In genomic region chr6:105345506-105345905, GRCh38 we compare ENCODE assay signal across 17 cellular contexts. TPM values are rescaled to one million over a fixed set of nuclear protein-coding genes. Genes with fewer than 3 reads are reported as not detected.
DNase-seq lines count a peak whose midpoint lies in the region; ATAC-seq and TF ChIP-seq lines count a peak whose summit lies in the region.
"Had no signal": no experiment of that assay in that cellular context is flagged by ENCODE, and none has a peak within 500 bp of the region (broad histone marks: within the 10 kb centered on the region; RNA-seq: fewer than 3 reads in every experiment).

No MANE protein-coding gene starts in this region.

- no peak for TF ChIP-seq POLR2A in vagina (IDR thresholded peaks at IDR 0.05)

- DNase-seq in SK-N-MC (ENCODE audit: low read depth, low spot score) (no peak), foreskin keratinocyte (peak in 1 of 2 donors; percentile 36), midbrain (lab: John Stamatoyannopoulos, UW) (peak; percentile 43), vagina (ENCODE audit: extremely low spot score in 2 of 2) (no peak), MV-4-11 (lab: John Stamatoyannopoulos, UW) (no peak), NCI-H2227 (lab: John Stamatoyannopoulos, UW; ENCODE audit: unreplicated experiment) (no peak), WTC11 (ENCODE audit: low spot score) (no peak)
- DNase-seq: activated CD4-positive, alpha-beta T cell treated with anti-CD3 and anti-CD28 coated beads, Interleukin-2, amount 50 U/mL, for 48 hours; activated naive CD8-positive, alpha-beta T cell treated with anti-CD3 and anti-CD28 coated beads for 36 hours; activated T-cell treated with anti-CD3 and anti-CD28 coated beads, Interleukin-2, amount 50 U/mL, for 24 hours; effector memory CD4-positive, alpha-beta T cell; NCI-H524 treated with DMSO at 0.1 percent for 48 hours; SW 1271; testis had no signal

- no peak overlapping the region for H3K27ac Mint-ChIP-seq in WTC11
- H3K27ac Mint-ChIP-seq: activated naive CD8-positive, alpha-beta T cell treated with anti-CD3 and anti-CD28 coated beads for 36 hours; activated T-cell treated with anti-CD3 and anti-CD28 coated beads, Interleukin-2, amount 50 U/mL, for 24 hours; natural killer cell treated with Interleukin-12 subunit alpha and Interleukin-12 subunit beta and Interleukin-15 and Interleukin-18, amount 100 ng/mL, for 72 hours had no signal

- no peak overlapping the region for H3K9ac ChIP-seq in SK-N-MC (ENCODE audit: insufficient read length)
- H3K9ac ChIP-seq: BLaER1 treated with 17β-estradiol and CSF1 and Interleukin-3, amounts not matched to agents 10 nM and 100 nM had no signal

- H3K27ac ChIP-seq in SK-N-MC: 0 out of 2 replicates have a peak overlapping the region, but pooled peaks have one; percentile 9
- H3K27ac ChIP-seq in foreskin keratinocyte: peak overlapping the region; percentile 12
- no peak overlapping the region for H3K27ac ChIP-seq in vagina
- H3K27ac ChIP-seq: BLaER1 treated with 17β-estradiol and CSF1 and Interleukin-3, amounts not matched to agents 10 nM and 100 nM; testis had no signal

- H3K9me3 Mint-ChIP-seq in WTC11: no peaks in the 10 kb centered on the region
- H3K9me3 Mint-ChIP-seq: activated T-cell treated with anti-CD3 and anti-CD28 coated beads, Interleukin-2, amount 50 U/mL, for 24 hours; natural killer cell treated with Interleukin-12 subunit alpha and Interleukin-12 subunit beta and Interleukin-15 and Interleukin-18, amount 100 ng/mL, for 72 hours had no signal

- CTCF ChIA-PET in WTC11 (lab: Charles Lee): interaction anchor here (1.4 kb wide), 1 partner anchor 57 kb away, joined by 4 read pairs; the partner anchor contains the start of gene PREP

- H3K27me3 ChIP-seq in foreskin keratinocyte: no peaks in the 10 kb centered on the region
- no peaks in the 10 kb centered on the region for H3K27me3 ChIP-seq in vagina
- H3K27me3 ChIP-seq: BLaER1 treated with 17β-estradiol and CSF1 and Interleukin-3, amounts not matched to agents 10 nM and 100 nM; testis had no signal

- peaks cover 13% of the 10 kb centered on the region for H3K4me1 ChIP-seq in foreskin keratinocyte
- no peaks in the 10 kb centered on the region for H3K4me1 ChIP-seq in vagina
- H3K4me1 ChIP-seq: BLaER1 treated with 17β-estradiol and CSF1 and Interleukin-3, amounts not matched to agents 10 nM and 100 nM; testis had no signal

- H3K9me3 ChIP-seq in SK-N-MC (ENCODE audit: low read depth, low read length) (no peaks in the 10 kb centered on the region), vagina (no peaks in the 10 kb centered on the region)
- H3K9me3 ChIP-seq: testis had no signal

- H3K4me3 ChIP-seq in SK-N-MC (no peak overlapping the region), vagina (no peak overlapping the region)
- H3K4me3 ChIP-seq: BLaER1 treated with 17β-estradiol and CSF1 and Interleukin-3, amounts not matched to agents 10 nM and 100 nM; testis had no signal

- H3K4me1 Mint-ChIP-seq in WTC11: no peaks in the 10 kb centered on the region

- ATAC-seq in foreskin keratinocyte (peak; percentile 26), WTC11 (no peak)
- ATAC-seq: natural killer cell treated with Interleukin-12 subunit alpha and Interleukin-12 subunit beta and Interleukin-15 and Interleukin-18, amount 100 ng/mL, for 72 hours; PC-3 had no signal

- H3K36me3 ChIP-seq in SK-N-MC (ENCODE audit: insufficient read depth, low read length): no peaks in the 10 kb centered on the region; the same call in 1 of the 2 replicates
- peaks cover 0 to 6% of the 10 kb centered on the region in 2 donors for H3K36me3 ChIP-seq in vagina

- peaks cover 37% of the 10 kb centered on the region for H3K36me3 Mint-ChIP-seq in WTC11

- intact Hi-C loops in vagina (cut with DNase I): no loop called here

- TF ChIP-seq CTCF in foreskin keratinocyte (conservative IDR thresholded peaks at IDR 0.05) (no peak), vagina (IDR thresholded peaks at IDR 0.05) (no peak), WTC11 (IDR thresholded peaks at IDR 0.05) (no peak)

- H3K27me3 Mint-ChIP-seq in WTC11 (ENCODE audit: low read depth): no peaks in the 10 kb centered on the region
- H3K27me3 Mint-ChIP-seq: activated naive CD8-positive, alpha-beta T cell treated with anti-CD3 and anti-CD28 coated beads for 36 hours; activated T-cell treated with anti-CD3 and anti-CD28 coated beads, Interleukin-2, amount 50 U/mL, for 24 hours; natural killer cell treated with Interleukin-12 subunit alpha and Interleukin-12 subunit beta and Interleukin-15 and Interleukin-18, amount 100 ng/mL, for 72 hours had no signal

- POLR2A ChIA-PET in WTC11 (lab: Charles Lee): no interaction called here

- H3K4me3 Mint-ChIP-seq in WTC11: no peak overlapping the region
- H3K4me3 Mint-ChIP-seq: activated naive CD8-positive, alpha-beta T cell treated with anti-CD3 and anti-CD28 coated beads for 36 hours; activated T-cell treated with anti-CD3 and anti-CD28 coated beads, Interleukin-2, amount 50 U/mL, for 24 hours; natural killer cell treated with Interleukin-12 subunit alpha and Interleukin-12 subunit beta and Interleukin-15 and Interleukin-18, amount 100 ng/mL, for 72 hours had no signal

TF ChIP-seq in WTC11, 78 proteins besides CTCF, POLR2A, EP300 and RAD21 (continues in another document):
- TF ChIP-seq ATF6 (CRISPR knock-in tag; IDR thresholded peaks at IDR 0.05) (no peak), RELA (CRISPR knock-in tag; IDR thresholded peaks at IDR 0.05; ENCODE audit: borderline replicate concordance) (no peak), NFATC4 (CRISPR knock-in tag; IDR thresholded peaks at IDR 0.05) (no peak), ZBTB21 (CRISPR knock-in tag; IDR thresholded peaks at IDR 0.05; ENCODE audit: borderline replicate concordance) (no peak), ETV6 (CRISPR knock-in tag; IDR thresholded peaks at IDR 0.05) (no peak), NR1H2 (CRISPR knock-in tag; IDR thresholded peaks at IDR 0.05) (no peak), FOXP4 (CRISPR knock-in tag; IDR thresholded peaks at IDR 0.05) (no peak), NFE2L1 (CRISPR knock-in tag; IDR thresholded peaks at IDR 0.05) (no peak), TEAD1 (CRISPR knock-in tag; IDR thresholded peaks at IDR 0.05) (no peak), ZNF232 (CRISPR knock-in tag; IDR thresholded peaks at IDR 0.05) (no peak), RORB (CRISPR knock-in tag; IDR thresholded peaks at IDR 0.05) (no peak)

RNA-seq across cellular contexts. Expression of gene PREP, which starts 57.4 kb away (rescaled TPM):
- total RNA-seq in foreskin keratinocyte: 51.5 and 61.2 TPM in 2 replicates
- 43.2 and 52.7 TPM in 2 replicates for polyA plus RNA-seq in foreskin keratinocyte
- 19.2 TPM for total RNA-seq in vagina
- total RNA-seq in WTC11 (2021): 58.8 to 68.5 TPM (median 66.3 TPM) in 3 replicates
